ENCODE assay signal across 17 cellular contexts in the genomic region with DNA sequence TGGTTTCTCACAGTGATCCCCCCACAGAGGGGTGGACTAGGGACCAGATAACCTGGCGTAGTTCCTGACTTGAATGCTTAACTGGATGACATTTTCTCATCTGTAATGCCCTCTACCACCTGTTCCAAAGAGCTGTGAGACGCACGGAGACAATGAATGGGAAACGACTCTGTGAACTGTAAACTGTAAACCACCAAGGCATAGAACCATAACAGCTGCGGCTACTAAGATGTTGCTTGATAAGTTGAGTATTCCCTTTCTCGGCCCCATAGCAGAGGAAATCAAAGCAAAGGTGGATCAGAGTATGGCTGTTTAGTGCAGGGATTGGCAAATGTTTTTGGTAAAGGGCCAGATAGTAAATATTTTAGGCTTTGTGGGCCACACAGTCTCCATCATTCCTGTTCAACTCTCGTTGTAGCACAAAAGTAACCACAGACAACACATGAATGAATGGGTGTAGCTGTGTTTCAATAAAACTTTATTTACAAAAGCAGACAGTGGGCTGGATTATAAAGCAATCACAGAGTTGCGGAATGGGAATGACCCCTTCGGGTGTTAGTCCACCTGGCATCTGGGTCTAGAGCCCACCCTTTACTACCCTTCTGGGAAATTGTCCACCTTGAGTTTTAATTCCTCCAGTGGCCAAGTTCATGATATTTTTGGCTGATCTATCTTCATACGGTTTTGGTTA.
DNase-seq lines count a peak whose midpoint lies in the region; TF ChIP-seq lines count a peak whose summit lies in the region.
"Had no signal": no experiment of that assay in that cellular context is flagged by ENCODE, and none has a peak within 500 bp of the region (broad histone marks: within the 10 kb centered on the region; RNA-seq: fewer than 3 reads in every experiment).

No MANE protein-coding gene starts in this region.

- H3K27ac ChIP-seq in AG04450 (ENCODE audit: low read depth, low read length) = peak overlapping the region; percentile 11
- H3K27ac ChIP-seq in OCI-LY3 (ENCODE audit: low read length) = no peak overlapping the region

- no peak for TF ChIP-seq CTCF in AG04450 (IDR thresholded peaks at IDR 0.05; ENCODE audit: low read depth, low read length)
- TF ChIP-seq CTCF in OCI-LY3 (IDR thresholded peaks at IDR 0.05; ENCODE audit: low read depth, low read length) = no peak

- no peak overlapping the region for H3K9ac ChIP-seq in OCI-LY3 (ENCODE audit: low read length)

- H4K20me1 ChIP-seq in OCI-LY3 (ENCODE audit: insufficient read depth, low read length) = no peaks in the 10 kb centered on the region

- H3K36me3 ChIP-seq in OCI-LY3 (replicated peaks; ENCODE audit: low read depth, low read length) (no peaks in the 10 kb centered on the region), MG63 (no peaks in the 10 kb centered on the region)
- H3K36me3 ChIP-seq: BE2C had no signal

- DNase-seq in AG04450 (ENCODE audit: low read depth, low spot score) = no peak
- DNase-seq in LHCN-M2 (ENCODE audit: low read depth) = peak; percentile 11
- DNase-seq in myocyte (ENCODE audit: low read depth) = peak; percentile 62
- no peak for DNase-seq in activated CD4-positive, alpha-beta T cell treated with anti-CD3 and anti-CD28 coated beads for 1 hour
- no peak for DNase-seq in MG63
- DNase-seq in NCI-H2171 (lab: John Stamatoyannopoulos, UW) = no peak
- DNase-seq: BE2C; C1 segment of cervical spinal cord; CD4-positive, CD25-positive, alpha-beta regulatory T cell; CD8-positive, alpha-beta memory T cell; COR-L47; DMS 273 treated with DMSO at 0.1 percent for 48 hours; DMS53; DND-41; EL; H9 had no signal

- CTCF ChIA-PET in AG04450 (lab: Charles Lee) = interaction anchor here (1.2 kb wide), 1 partner anchor 8 kb away, joined by 7 read pairs; no protein-coding TSS in a partner anchor

- POLR2A ChIA-PET in AG04450 (lab: Yijun Ruan, JAX) = no interaction called here

- H3K9me3 ChIP-seq in AG04450 (ENCODE audit: control insufficient read depth, insufficient read depth, low read length) (peaks cover 5% of the 10 kb centered on the region; the same call in 1 of the 2 replicates), OCI-LY3 (ENCODE audit: insufficient read depth, low read length) (no peaks in the 10 kb centered on the region), MG63 (no peaks in the 10 kb centered on the region)
- H3K9me3 ChIP-seq: BE2C had no signal

- H3K27me3 ChIP-seq in AG04450 (ENCODE audit: control insufficient read depth, insufficient read depth, low read length) (no peaks in the 10 kb centered on the region), OCI-LY3 (ENCODE audit: low read depth, low read length) (no peaks in the 10 kb centered on the region), MG63 (no peaks in the 10 kb centered on the region)
- H3K27me3 ChIP-seq: BE2C had no signal

- H3K4me2 ChIP-seq in OCI-LY3 (ENCODE audit: low read length) = peak overlapping the region; percentile 24

- H2AFZ ChIP-seq in OCI-LY3 (ENCODE audit: low read depth, low read length) = no peak overlapping the region

- no peaks in the 10 kb centered on the region for H3K79me2 ChIP-seq in OCI-LY3 (ENCODE audit: low read length)

- peaks cover 17% of the 10 kb centered on the region for H3K4me1 ChIP-seq in OCI-LY3 (ENCODE audit: low read length)

- H3K4me3 ChIP-seq in AG04450 (ENCODE audit: low read depth, low read length) = no peak overlapping the region
- H3K4me3 ChIP-seq in OCI-LY3 (ENCODE audit: low read length) = no peak overlapping the region
- H3K4me3 ChIP-seq in MG63 = no peak overlapping the region

Comparison
In these comparisons a context has a peak if more than half of its experiments do, and no peak if none do; other contexts are left out.
1. DNase-seq: peak in LHCN-M2 (single experiment) and myocyte (single experiment); none in AG04450 (single experiment), activated CD4-positive, alpha-beta T cell treated with anti-CD3 and anti-CD28 coated beads for 1 hour (single experiment), MG63 (single experiment) and NCI-H2171 (single experiment).